16 cellular contexts compared by ENCODE assay signal in genomic region chr12:68784015-68784414, GRCh38.
A peak's percentile ranks its signal among the peaks of the same experiment; 100 is the strongest.
DNase-seq lines count a peak whose midpoint lies in the region; ATAC-seq and TF ChIP-seq lines count a peak whose summit lies in the region.
"Had no signal": no experiment of that assay in that cellular context is flagged by ENCODE, and none has a peak within 500 bp of the region (broad histone marks: within the 10 kb centered on the region; RNA-seq: fewer than 3 reads in every experiment).

No MANE protein-coding gene starts in this region.

- peaks cover 4% of the 10 kb centered on the region for H3K36me3 Mint-ChIP-seq in nephron progenitor cell (ENCODE audit: low read depth)
- no peaks in the 10 kb centered on the region for H3K36me3 Mint-ChIP-seq in activated naive CD8-positive, alpha-beta T cell treated with anti-CD3 and anti-CD28 coated beads, Interleukin-2, amount 50 U/mL, for 24 hours (ENCODE audit: low read depth)
- H3K36me3 Mint-ChIP-seq: natural killer cell treated with Interleukin-12 subunit alpha and Interleukin-12 subunit beta and Interleukin-15 and Interleukin-18, amount 100 ng/mL, for 72 hours had no signal

- H3K4me3 Mint-ChIP-seq in nephron progenitor cell: no peak overlapping the region
- no peak overlapping the region for H3K4me3 Mint-ChIP-seq in activated naive CD8-positive, alpha-beta T cell treated with anti-CD3 and anti-CD28 coated beads, Interleukin-2, amount 50 U/mL, for 24 hours
- H3K4me3 Mint-ChIP-seq: activated T-helper 17 cell treated with anti-CD3 and anti-CD28 coated beads, Interleukin-2, amount 50 U/mL, for 72 hours; natural killer cell treated with Interleukin-12 subunit alpha and Interleukin-12 subunit beta and Interleukin-15 and Interleukin-18, amount 100 ng/mL, for 72 hours had no signal

- no peaks in the 10 kb centered on the region for H3K9me3 Mint-ChIP-seq in nephron progenitor cell
- no peaks in the 10 kb centered on the region for H3K9me3 Mint-ChIP-seq in activated naive CD8-positive, alpha-beta T cell treated with anti-CD3 and anti-CD28 coated beads, Interleukin-2, amount 50 U/mL, for 24 hours
- H3K9me3 Mint-ChIP-seq: activated T-helper 17 cell treated with anti-CD3 and anti-CD28 coated beads, Interleukin-2, amount 50 U/mL, for 72 hours; natural killer cell treated with Interleukin-12 subunit alpha and Interleukin-12 subunit beta and Interleukin-15 and Interleukin-18, amount 100 ng/mL, for 72 hours had no signal

- ATAC-seq in GM21390 (IDR thresholded peaks at IDR 0.05; ENCODE audit: unreplicated experiment): no peak
- ATAC-seq in activated naive CD8-positive, alpha-beta T cell treated with anti-CD3 and anti-CD28 coated beads, Interleukin-2, amount 50 U/mL, for 24 hours: no peak
- ATAC-seq: activated T-helper 17 cell treated with anti-CD3 and anti-CD28 coated beads, Interleukin-2, amount 50 U/mL, for 72 hours; gastroesophageal sphincter had no signal

- H3K27ac Mint-ChIP-seq in nephron progenitor cell: peak overlapping the region; percentile 80
- H3K27ac Mint-ChIP-seq in activated naive CD8-positive, alpha-beta T cell treated with anti-CD3 and anti-CD28 coated beads, Interleukin-2, amount 50 U/mL, for 24 hours: no peak overlapping the region
- H3K27ac Mint-ChIP-seq: activated T-helper 17 cell treated with anti-CD3 and anti-CD28 coated beads, Interleukin-2, amount 50 U/mL, for 72 hours; natural killer cell treated with Interleukin-12 subunit alpha and Interleukin-12 subunit beta and Interleukin-15 and Interleukin-18, amount 100 ng/mL, for 72 hours had no signal

- DNase-seq in CD1c-positive myeloid dendritic cell (ENCODE audit: extremely low spot score) (peak; percentile 79), NOMO-1 (lab: John Stamatoyannopoulos, UW; ENCODE audit: unreplicated experiment in 2 of 2) (peak; percentile 85 to 96), choroid plexus epithelial cell (ENCODE audit: low read depth) (peak; percentile 83), nephron progenitor cell (no peak), COLO668 (lab: John Stamatoyannopoulos, UW; ENCODE audit: unreplicated experiment) (no peak), NCI-H2196 treated with DMSO at 0.1 percent for 48 hours (lab: John Stamatoyannopoulos, UW; ENCODE audit: unreplicated experiment) (no peak)
- DNase-seq in activated naive CD8-positive, alpha-beta T cell treated with anti-CD3 and anti-CD28 coated beads, Interleukin-2, amount 50 U/mL, for 24 hours: no peak
- DNase-seq: amniotic stem cell, NCI-H2029, NCI-H69, retina, T-helper 1 cell had no signal

- TF ChIP-seq CTCF in choroid plexus epithelial cell (conservative IDR thresholded peaks at IDR 0.05; ENCODE audit: low read depth, low read length) (no peak), nephron progenitor cell (IDR thresholded peaks at IDR 0.05) (no peak)

- peaks cover 4% of the 10 kb centered on the region for H3K27me3 Mint-ChIP-seq in nephron progenitor cell (ENCODE audit: low read depth, poor library complexity)
- H3K27me3 Mint-ChIP-seq in activated naive CD8-positive, alpha-beta T cell treated with anti-CD3 and anti-CD28 coated beads, Interleukin-2, amount 50 U/mL, for 24 hours: no peaks in the 10 kb centered on the region
- H3K27me3 Mint-ChIP-seq: activated T-helper 17 cell treated with anti-CD3 and anti-CD28 coated beads, Interleukin-2, amount 50 U/mL, for 72 hours; natural killer cell treated with Interleukin-12 subunit alpha and Interleukin-12 subunit beta and Interleukin-15 and Interleukin-18, amount 100 ng/mL, for 72 hours had no signal

- no peak overlapping the region for H3K4me3 ChIP-seq in choroid plexus epithelial cell (ENCODE audit: low read depth, low read length)
- H3K4me3 ChIP-seq: gastroesophageal sphincter had no signal

- peaks cover 27% of the 10 kb centered on the region for H3K4me1 Mint-ChIP-seq in nephron progenitor cell
- H3K4me1 Mint-ChIP-seq in activated naive CD8-positive, alpha-beta T cell treated with anti-CD3 and anti-CD28 coated beads, Interleukin-2, amount 50 U/mL, for 24 hours: peaks cover 4% of the 10 kb centered on the region
- H3K4me1 Mint-ChIP-seq: activated T-helper 17 cell treated with anti-CD3 and anti-CD28 coated beads, Interleukin-2, amount 50 U/mL, for 72 hours had no signal

Comparison
In these comparisons a context has a peak if more than half of its experiments do, and no peak if none do; other contexts are left out.
1. DNase-seq: peak in CD1c-positive myeloid dendritic cell (single experiment), NOMO-1 (2 of 2) and choroid plexus epithelial cell (single experiment); none in nephron progenitor cell (single experiment), COLO668 (single experiment), NCI-H2196 treated with DMSO at 0.1 percent for 48 hours (single experiment) and activated naive CD8-positive, alpha-beta T cell treated with anti-CD3 and anti-CD28 coated beads, Interleukin-2, amount 50 U/mL, for 24 hours (single experiment).